In the genomic region with DNA sequence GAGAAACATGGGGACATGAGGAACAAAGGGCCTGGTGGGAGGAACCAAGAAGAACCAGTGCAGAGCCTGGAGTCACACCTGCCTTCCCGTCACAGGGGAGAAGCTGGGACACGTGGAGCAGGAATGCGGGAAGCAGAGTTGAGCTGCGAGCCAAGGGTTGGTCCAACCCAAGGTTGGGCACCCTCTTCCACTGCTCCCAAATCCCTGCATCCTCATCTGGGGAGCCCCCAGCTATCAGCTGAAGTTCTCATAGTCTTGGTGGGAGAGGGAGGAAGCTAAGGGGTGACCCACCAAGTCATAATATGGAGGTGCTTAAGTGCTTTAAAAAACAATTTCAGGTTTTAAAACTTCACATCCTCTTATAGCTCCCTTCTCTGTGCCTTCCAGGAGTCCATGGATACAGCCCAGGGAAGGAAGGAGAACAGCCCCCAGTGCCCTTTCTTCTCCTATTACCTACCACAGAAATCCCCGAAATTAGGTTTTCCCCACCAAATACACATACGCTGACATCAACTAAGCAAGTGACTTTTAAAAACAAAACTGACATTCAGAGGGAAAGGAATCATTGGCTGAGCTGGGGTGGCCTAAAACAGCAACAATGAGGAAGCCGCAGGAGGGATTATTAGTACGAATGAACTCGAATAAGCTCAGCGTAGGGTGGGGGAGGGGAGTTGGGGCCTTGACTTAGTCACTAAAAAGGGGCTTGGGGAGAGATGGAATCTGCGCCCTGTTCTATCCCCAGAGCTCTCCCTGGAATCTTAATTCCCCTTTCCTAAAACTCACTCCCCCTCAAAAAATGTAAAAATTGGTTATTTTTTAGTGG, we compare ENCODE assay signal across 9 cellular contexts. TPM values are rescaled to one million over a fixed set of nuclear protein-coding genes. Genes with fewer than 3 reads are reported as not detected.
A peak's percentile ranks its signal among the peaks of the same experiment; 100 is the strongest.
DNase-seq lines count a peak whose midpoint lies in the region; ATAC-seq, FAIRE-seq and TF ChIP-seq lines count a peak whose summit lies in the region.
"Had no signal": no experiment of that assay in that cellular context is flagged by ENCODE, and none has a peak within 500 bp of the region (broad histone marks: within the 10 kb centered on the region; RNA-seq: fewer than 3 reads in every experiment).

No MANE protein-coding gene starts in this region.

- WGBS in psoas muscle, 3 donors, result 50 to 62% (median 52%) methylated on average over 11 of the region's 11 CpGs

- TF ChIP-seq CTCF in endothelial cell (IDR thresholded peaks at IDR 0.05; ENCODE audit: unreplicated experiment) (no peak), psoas muscle (IDR thresholded peaks at IDR 0.05) (no peak)

- FAIRE-seq in GM12892 (lab: Jason Lieb, UNC), result no peak

- H3K36me3 Mint-ChIP-seq in endothelial cell (ENCODE audit: low read depth, unreplicated experiment), result peaks cover 69% of the 10 kb centered on the region

- intact Hi-C loops in psoas muscle (cut with DNase I), result no loop called here

- DNase-seq in GM12892 (ENCODE audit: insufficient read length) (no peak), endothelial cell (ENCODE audit: low spot score) (no peak), psoas muscle (no peak), NCI-H128 (lab: John Stamatoyannopoulos, UW; ENCODE audit: unreplicated experiment) (no peak), COLO668 (lab: John Stamatoyannopoulos, UW; ENCODE audit: unreplicated experiment) (no peak), NCI-H1105 (lab: John Stamatoyannopoulos, UW) (no peak)
- DNase-seq: MM.1S, ovary had no signal

- peaks cover 55% of the 10 kb centered on the region for H3K27me3 Mint-ChIP-seq in endothelial cell (ENCODE audit: unreplicated experiment)

- peaks cover 37% of the 10 kb centered on the region for H3K4me1 Mint-ChIP-seq in endothelial cell (ENCODE audit: unreplicated experiment)

- peak; percentile 71 for TF ChIP-seq POLR2A in GM12892 (IDR thresholded peaks at IDR 0.05; ENCODE audit: low read depth, low read length)

- no peaks in the 10 kb centered on the region for H3K9me3 Mint-ChIP-seq in endothelial cell (ENCODE audit: unreplicated experiment)

- peak overlapping the region; percentile 100 for H3K4me3 Mint-ChIP-seq in endothelial cell (ENCODE audit: unreplicated experiment)

- H3K27me3 ChIP-seq in psoas muscle (ENCODE audit: insufficient read depth in 3 of 3, low read length in 2 of 3), result no peaks in the 10 kb centered on the region
- H3K27me3 ChIP-seq: ovary had no signal

- H3K9me3 ChIP-seq in psoas muscle, result no peaks in the 10 kb centered on the region
- H3K9me3 ChIP-seq: ovary had no signal

- no peak overlapping the region for H3K4me3 ChIP-seq in psoas muscle
- H3K4me3 ChIP-seq: ovary had no signal

- H3K27ac ChIP-seq in psoas muscle, result peak overlapping the region; percentile 94

- H3K27ac Mint-ChIP-seq in endothelial cell (ENCODE audit: unreplicated experiment), result peak overlapping the region; percentile 71

- no peak for ATAC-seq in psoas muscle

- peaks cover 23% of the 10 kb centered on the region for H3K4me1 ChIP-seq in psoas muscle

- peaks cover 21 to 83% of the 10 kb centered on the region in 2 donors for H3K36me3 ChIP-seq in psoas muscle (ENCODE audit: insufficient read depth in 1 of 2, low read depth in 1 of 2)
- H3K36me3 ChIP-seq: ovary had no signal

TF ChIP-seq in PFSK-1, 5 proteins besides CTCF, POLR2A, EP300 and RAD21:
- TF ChIP-seq FOXP2 (optimal IDR thresholded peaks at IDR 0.05; ENCODE audit: borderline replicate concordance, extremely low read depth, extremely low read length, insufficient read depth) (no peak), POLR2AphosphoS5 (IDR thresholded peaks at IDR 0.05; ENCODE audit: low read depth, low read length) (peak; percentile 45; the same call in 1 of the 2 replicates), TAF1 (IDR thresholded peaks at IDR 0.05; ENCODE audit: borderline replicate concordance, insufficient read depth, low read length) (no peak), SIN3A (IDR thresholded peaks at IDR 0.05; ENCODE audit: borderline replicate concordance, insufficient read depth, low read length) (no peak)
- TF ChIP-seq, protein P1, sequence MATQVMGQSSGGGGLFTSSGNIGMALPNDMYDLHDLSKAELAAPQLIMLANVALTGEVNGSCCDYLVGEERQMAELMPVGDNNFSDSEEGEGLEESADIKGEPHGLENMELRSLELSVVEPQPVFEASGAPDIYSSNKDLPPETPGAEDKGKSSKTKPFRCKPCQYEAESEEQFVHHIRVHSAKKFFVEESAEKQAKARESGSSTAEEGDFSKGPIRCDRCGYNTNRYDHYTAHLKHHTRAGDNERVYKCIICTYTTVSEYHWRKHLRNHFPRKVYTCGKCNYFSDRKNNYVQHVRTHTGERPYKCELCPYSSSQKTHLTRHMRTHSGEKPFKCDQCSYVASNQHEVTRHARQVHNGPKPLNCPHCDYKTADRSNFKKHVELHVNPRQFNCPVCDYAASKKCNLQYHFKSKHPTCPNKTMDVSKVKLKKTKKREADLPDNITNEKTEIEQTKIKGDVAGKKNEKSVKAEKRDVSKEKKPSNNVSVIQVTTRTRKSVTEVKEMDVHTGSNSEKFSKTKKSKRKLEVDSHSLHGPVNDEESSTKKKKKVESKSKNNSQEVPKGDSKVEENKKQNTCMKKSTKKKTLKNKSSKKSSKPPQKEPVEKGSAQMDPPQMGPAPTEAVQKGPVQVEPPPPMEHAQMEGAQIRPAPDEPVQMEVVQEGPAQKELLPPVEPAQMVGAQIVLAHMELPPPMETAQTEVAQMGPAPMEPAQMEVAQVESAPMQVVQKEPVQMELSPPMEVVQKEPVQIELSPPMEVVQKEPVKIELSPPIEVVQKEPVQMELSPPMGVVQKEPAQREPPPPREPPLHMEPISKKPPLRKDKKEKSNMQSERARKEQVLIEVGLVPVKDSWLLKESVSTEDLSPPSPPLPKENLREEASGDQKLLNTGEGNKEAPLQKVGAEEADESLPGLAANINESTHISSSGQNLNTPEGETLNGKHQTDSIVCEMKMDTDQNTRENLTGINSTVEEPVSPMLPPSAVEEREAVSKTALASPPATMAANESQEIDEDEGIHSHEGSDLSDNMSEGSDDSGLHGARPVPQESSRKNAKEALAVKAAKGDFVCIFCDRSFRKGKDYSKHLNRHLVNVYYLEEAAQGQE (IDR thresholded peaks at IDR 0.05; ENCODE audit: insufficient read depth in 1 of 2, low read depth in 2 of 2, low read length in 2 of 2), result no peak

RNA-seq across cellular contexts. Expression of a gene that starts 4.5 kb away (rescaled TPM):
- 1,951 TPM for polyA plus RNA-seq in GM12892 (2012; ENCODE audit: missing spikeins)
- 332 TPM for polyA plus RNA-seq in PFSK-1 (2012; ENCODE audit: insufficient read length, low read depth)
- total RNA-seq in endothelial cell (ENCODE audit: unreplicated experiment), result 2,481 TPM
- 100 to 1,000 TPM; 216 to 395 (median 291) TPM for total RNA-seq in psoas muscle
- polyA plus RNA-seq in psoas muscle, result 100 to 1,000 TPM; 384 to 711 (median 489) TPM

RNA-seq across cellular contexts. Expression of a gene that starts 10.3 kb away (rescaled TPM):
- 105 TPM for polyA plus RNA-seq in GM12892 (2012; ENCODE audit: missing spikeins)
- 213 TPM for polyA plus RNA-seq in PFSK-1 (2012; ENCODE audit: insufficient read length, low read depth)
- 170 TPM for total RNA-seq in endothelial cell (ENCODE audit: unreplicated experiment)
- total RNA-seq in psoas muscle, result 1,000 to 10,000 TPM in 1 of 4 donors, 100 to 1,000 TPM in 3; 113 to 2,222 (median 606) TPM
- 100 to 1,000 TPM; 151 to 786 (median 413) TPM for polyA plus RNA-seq in psoas muscle

RNA-seq across cellular contexts. Expression of a gene that starts 26.6 kb away (rescaled TPM):
- 42.7 TPM for polyA plus RNA-seq in GM12892 (2012; ENCODE audit: missing spikeins)
- 46.5 TPM for polyA plus RNA-seq in PFSK-1 (2012; ENCODE audit: insufficient read length, low read depth)
- total RNA-seq in endothelial cell (ENCODE audit: unreplicated experiment) (105 TPM), psoas muscle (10 to 100 TPM; 49.8 to 78.7 (median 69.7) TPM)
- polyA plus RNA-seq in psoas muscle, result 10 to 100 TPM; 16.5 to 46.1 (median 26.5) TPM

RNA-seq across cellular contexts. Expression of a gene that starts 34.6 kb away (rescaled TPM):
- 54.4 TPM for polyA plus RNA-seq in GM12892 (2012; ENCODE audit: missing spikeins)
- polyA plus RNA-seq in PFSK-1 (2012; ENCODE audit: insufficient read length, low read depth), result 90.4 TPM
- 302 TPM for total RNA-seq in endothelial cell (ENCODE audit: unreplicated experiment)
- 10 to 100 TPM; 36.7 to 57.4 (median 44.4) TPM for total RNA-seq in psoas muscle
- 10 to 100 TPM; 20.2 to 40.6 (median 21.0) TPM for polyA plus RNA-seq in psoas muscle

RNA-seq across cellular contexts. Expression of a gene that starts 44.6 kb away (rescaled TPM):
- 2.7 TPM for polyA plus RNA-seq in GM12892 (2012; ENCODE audit: missing spikeins)
- 8.0 TPM for polyA plus RNA-seq in PFSK-1 (2012; ENCODE audit: insufficient read length, low read depth)
- 10.4 TPM for total RNA-seq in endothelial cell (ENCODE audit: unreplicated experiment)
- total RNA-seq in psoas muscle, result 10 to 100 TPM in 1 of 4 donors, 1 to 10 TPM in 3; 5.0 to 10.3 (median 6.6) TPM
- 1 to 10 TPM; 3.5 to 7.8 (median 4.5) TPM for polyA plus RNA-seq in psoas muscle
